ENCODE assay signal across 1 cellular context in genomic region chr19:7703332-7703731, GRCh38.
TF ChIP-seq lines count a peak whose summit lies in the region.

No MANE protein-coding gene starts in this region.

TF ChIP-seq in SK-N-SH, 30 proteins besides CTCF, POLR2A, EP300 and RAD21:
- TF ChIP-seq MEF2A (IDR thresholded peaks at IDR 0.05; ENCODE audit: borderline replicate concordance, low read depth) (no peak), PBX3 (IDR thresholded peaks at IDR 0.05) (peak; percentile 27; the same call in 1 of the 2 replicates)
